23 cellular contexts compared by ENCODE assay signal in the genomic region with DNA sequence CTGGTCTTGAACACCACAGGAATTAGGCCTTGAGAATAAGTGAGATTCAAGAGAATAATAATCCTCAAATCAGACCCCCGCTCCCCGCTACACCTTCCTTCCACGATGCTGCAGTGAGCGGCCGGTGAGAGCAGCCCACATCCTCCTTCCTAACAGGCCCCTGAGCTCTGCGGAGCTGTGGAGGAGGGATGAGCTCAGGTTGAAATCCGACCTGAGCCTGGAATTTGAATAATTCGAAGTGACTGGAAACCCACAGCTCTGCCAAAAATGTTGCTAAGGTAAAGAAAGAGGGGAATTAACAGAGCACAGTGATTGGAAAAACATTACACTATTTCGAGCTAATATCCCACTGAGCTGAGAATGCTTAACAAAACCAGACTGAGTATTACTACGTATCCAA.
DNase-seq lines count a peak whose midpoint lies in the region; ATAC-seq and TF ChIP-seq lines count a peak whose summit lies in the region.
"Had no signal": no experiment of that assay in that cellular context is flagged by ENCODE, and none has a peak within 500 bp of the region (broad histone marks: within the 10 kb centered on the region; RNA-seq: fewer than 3 reads in every experiment).

No MANE protein-coding gene starts in this region.

- no peak overlapping the region for H2BK5ac ChIP-seq in H9 (ENCODE audit: insufficient read length, low read length)

- H3K4me3 Mint-ChIP-seq in H9 (no peak overlapping the region), WTC11 (no peak overlapping the region)
- H3K4me3 Mint-ChIP-seq: activated CD4-positive, alpha-beta T cell treated with anti-CD3 and anti-CD28 coated beads, Interleukin-2, amount 10 ng/mL, durations not matched to agents 7 days and 5 days; activated naive CD8-positive, alpha-beta T cell; activated T-helper 17 cell treated with anti-CD3 and anti-CD28 coated beads, Interleukin-2, amount 50 U/mL, for 72 hours; CD8-positive, alpha-beta T cell had no signal

- intact Hi-C loops in heart right ventricle (cut with DNase I) = no loop called here
- intact Hi-C loops in right cardiac atrium (cut with DNase I) = no loop called here

- H3K27me3 Mint-ChIP-seq in H9 (ENCODE audit: low read depth) (no peaks in the 10 kb centered on the region), WTC11 (ENCODE audit: low read depth) (no peaks in the 10 kb centered on the region)
- H3K27me3 Mint-ChIP-seq: activated naive CD8-positive, alpha-beta T cell; activated T-helper 17 cell treated with anti-CD3 and anti-CD28 coated beads, Interleukin-2, amount 50 U/mL, for 72 hours had no signal

- CTCF ChIA-PET in WTC11 (lab: Charles Lee) = interaction anchor here (1.0 to 2.5 kb wide), 5 partner anchors 10 to 157 kb away, joined by 3 to 13 read pairs (median 6); no protein-coding TSS in a partner anchor

- H3K79me1 ChIP-seq in H9 (ENCODE audit: insufficient read depth, low read depth, low read length, poor library complexity, severe bottlenecking) = no peaks in the 10 kb centered on the region

- H3K4me1 Mint-ChIP-seq in H9 (peaks cover 24 to 30% of the 10 kb centered on the region in 2 experiments), WTC11 (peaks cover 33% of the 10 kb centered on the region)
- H3K4me1 Mint-ChIP-seq: activated CD4-positive, alpha-beta T cell treated with anti-CD3 and anti-CD28 coated beads, Interleukin-2, amount 10 ng/mL, durations not matched to agents 7 days and 5 days; activated T-helper 17 cell treated with anti-CD3 and anti-CD28 coated beads, Interleukin-2, amount 50 U/mL, for 72 hours had no signal

- H3K36me3 Mint-ChIP-seq in H9 (ENCODE audit: insufficient read depth in 1 of 3, low read depth in 3 of 3) (peaks cover 0 to 12% (median 0%) of the 10 kb centered on the region in 3 experiments; a peak in 4 of 7 replicates), WTC11 (peaks cover 24% of the 10 kb centered on the region)
- H3K36me3 Mint-ChIP-seq: CD8-positive, alpha-beta T cell had no signal

- H3K36me3 ChIP-seq in iPS-20b (ENCODE audit: insufficient read depth, low read depth, low read length) (no peaks in the 10 kb centered on the region), heart right ventricle (no peaks in the 10 kb centered on the region)
- H3K36me3 ChIP-seq: ascending aorta, gastroesophageal sphincter had no signal

- H3K4me1 ChIP-seq in H9 (ENCODE audit: insufficient read depth, low read length) (peaks cover 4% of the 10 kb centered on the region), iPS-20b (ENCODE audit: insufficient read depth, low read length) (peaks cover 10% of the 10 kb centered on the region; the same call in 1 of the 2 replicates), heart right ventricle (no peaks in the 10 kb centered on the region), right cardiac atrium (ENCODE audit: control insufficient read depth, insufficient read depth, low read length) (no peaks in the 10 kb centered on the region)
- H3K4me1 ChIP-seq: ascending aorta, gastroesophageal sphincter had no signal

- no CpG with 5 or more reads among the region's 10 CpGs for WGBS in H9 (ENCODE audit: extremely low coverage, insufficient read length, low lambda C conversion rate)
- 77 to 80% methylated on average over 10 of the region's 10 CpGs for WGBS in heart right ventricle, 2 donors
- WGBS in right cardiac atrium = 75% methylated on average over 10 of the region's 10 CpGs

- no peak overlapping the region for H4K5ac ChIP-seq in H9 (ENCODE audit: insufficient read length, low read depth, low read length)

- H2AFZ ChIP-seq in H9 (ENCODE audit: low read length) = no peak overlapping the region

- H2AK5ac ChIP-seq in H9 (ENCODE audit: insufficient read length, low read length) = no peak overlapping the region

- peak overlapping the region; percentile 73; the same call in 1 of the 2 replicates for H3K14ac ChIP-seq in H9 (ENCODE audit: insufficient read depth, low read length)

- no peak overlapping the region for H3K4me3 ChIP-seq in iPS-20b (ENCODE audit: low read length)
- H3K4me3 ChIP-seq in heart right ventricle = no peak overlapping the region
- no peak overlapping the region for H3K4me3 ChIP-seq in right cardiac atrium (ENCODE audit: low read length)
- H3K4me3 ChIP-seq: ascending aorta, gastroesophageal sphincter, SK-N-MC had no signal

- no peak overlapping the region for H4K91ac ChIP-seq in H9 (ENCODE audit: insufficient read length, low read depth, low read length)

- no peak overlapping the region for H3K4me2 ChIP-seq in H9 (ENCODE audit: insufficient read depth, insufficient read length, low read length)

- ATAC-seq in WTC11 (peak; percentile 96), heart right ventricle (no peak), right cardiac atrium (no peak)
- ATAC-seq: activated T-helper 17 cell treated with anti-CD3 and anti-CD28 coated beads, Interleukin-2, amount 50 U/mL, for 72 hours; CD8-positive, alpha-beta T cell; gastroesophageal sphincter; left ventricle myocardium superior had no signal

- no peaks in the 10 kb centered on the region for H3K23me2 ChIP-seq in H9 (ENCODE audit: insufficient read length, low read depth, low read length, poor library complexity, severe bottlenecking)

- H3K4ac ChIP-seq in H9 (ENCODE audit: low read depth, low read length) = no peak overlapping the region

- no peak overlapping the region for H3K56ac ChIP-seq in H9 (ENCODE audit: insufficient read length, low read depth, low read length)

- DNase-seq in H9 (peak; percentile 73), WTC11 (ENCODE audit: low spot score) (peak; percentile 57), non-pigmented ciliary epithelial cell (ENCODE audit: low read depth) (peak; percentile 54), heart right ventricle (no peak), right cardiac atrium (no peak)
- no peak for DNase-seq in activated CD8-positive, alpha-beta memory T cell treated with anti-CD3 and anti-CD28 coated beads, Interleukin-2, amount 50 U/mL, for 4 hours
- DNase-seq: activated CD4-positive, alpha-beta T cell treated with anti-CD3 and anti-CD28 coated beads, Interleukin-2, amount 10 ng/mL, durations not matched to agents 7 days and 5 days; CD8-positive, alpha-beta T cell; DMS153; GF-D8; left ventricle myocardium superior; NCI-H1092 treated with DMSO at 0.1 percent for 48 hours; NCI-H2029; stimulated activated CD4-positive, alpha-beta T cell treated with anti-CD3 and anti-CD28 coated beads, Interleukin-4, amount 100 ng/mL, for 24 hours; stimulated activated naive CD4-positive, alpha-beta T cell treated with Interleukin-2 at 50 U/mL for 16 hours had no signal

- POLR2A ChIA-PET in WTC11 (lab: Charles Lee) = no interaction called here

- peaks cover 8 to 9% of the 10 kb centered on the region in 2 experiments; a peak in 3 of 5 replicates for H3K9me3 Mint-ChIP-seq in H9
- peaks cover 30% of the 10 kb centered on the region for H3K9me3 Mint-ChIP-seq in WTC11
- H3K9me3 Mint-ChIP-seq: activated CD4-positive, alpha-beta T cell treated with anti-CD3 and anti-CD28 coated beads, Interleukin-2, amount 10 ng/mL, durations not matched to agents 7 days and 5 days; activated T-helper 17 cell treated with anti-CD3 and anti-CD28 coated beads, Interleukin-2, amount 50 U/mL, for 72 hours; CD8-positive, alpha-beta T cell had no signal

- no peaks in the 10 kb centered on the region for H4K20me1 ChIP-seq in H9 (ENCODE audit: control insufficient read depth, insufficient read depth, insufficient read length)

- H3K27ac Mint-ChIP-seq in H9 (peak overlapping the region; percentile 54 to 79 (median 69); a peak in 1 of 7 replicates), WTC11 (peak overlapping the region; percentile 37; the same call in 1 of the 2 replicates)
- H3K27ac Mint-ChIP-seq: activated CD4-positive, alpha-beta T cell treated with anti-CD3 and anti-CD28 coated beads, Interleukin-2, amount 10 ng/mL, durations not matched to agents 7 days and 5 days; activated naive CD8-positive, alpha-beta T cell; activated T-helper 17 cell treated with anti-CD3 and anti-CD28 coated beads, Interleukin-2, amount 50 U/mL, for 72 hours; CD8-positive, alpha-beta T cell had no signal

- no peak overlapping the region for H2BK15ac ChIP-seq in H9 (ENCODE audit: low read depth, low read length)

- H3K27me3 ChIP-seq in H9 (ENCODE audit: insufficient read depth, low read length) = no peaks in the 10 kb centered on the region
- H3K27me3 ChIP-seq in iPS-20b (ENCODE audit: insufficient read depth, low read length) = no peaks in the 10 kb centered on the region
- no peaks in the 10 kb centered on the region for H3K27me3 ChIP-seq in heart right ventricle
- no peaks in the 10 kb centered on the region for H3K27me3 ChIP-seq in right cardiac atrium (ENCODE audit: control insufficient read depth, insufficient read depth)
- H3K27me3 ChIP-seq: ascending aorta, gastroesophageal sphincter had no signal

- H3K18ac ChIP-seq in H9 (ENCODE audit: insufficient read length, low read depth, low read length) = no peak overlapping the region

- no peak overlapping the region for H2BK20ac ChIP-seq in H9 (ENCODE audit: low read depth, low read length, poor library complexity, severe bottlenecking)

- H3K9me3 ChIP-seq in H9 (ENCODE audit: control insufficient read depth, low read depth, low read length) (no peaks in the 10 kb centered on the region), iPS-20b (ENCODE audit: insufficient read depth, low read depth, low read length) (no peaks in the 10 kb centered on the region), heart right ventricle (peaks cover 0 to 14% (median 0%) of the 10 kb centered on the region in 11 donors), right cardiac atrium (ENCODE audit: control insufficient read depth, low read length) (no peaks in the 10 kb centered on the region)
- H3K9me3 ChIP-seq: ascending aorta had no signal

- H3K27ac ChIP-seq in H9 (ENCODE audit: insufficient read length, low read depth, low read length) = no peak overlapping the region
- no peak overlapping the region for H3K27ac ChIP-seq in iPS-20b (ENCODE audit: low read length)
- no peak overlapping the region for H3K27ac ChIP-seq in heart right ventricle
- no peak overlapping the region for H3K27ac ChIP-seq in right cardiac atrium (ENCODE audit: low read length)
- H3K27ac ChIP-seq: ascending aorta, gastroesophageal sphincter, RWPE1, SK-N-MC, VCaP had no signal

- no peak overlapping the region for H4K8ac ChIP-seq in H9 (replicated peaks; ENCODE audit: insufficient read length, low read depth, low read length)

- no peak overlapping the region for H3K23ac ChIP-seq in H9 (ENCODE audit: insufficient read length, low read depth, low read length)

- TF ChIP-seq CTCF in H9 (conservative IDR thresholded peaks at IDR 0.05) = no peak
- TF ChIP-seq CTCF in WTC11 (IDR thresholded peaks at IDR 0.05) = no peak
- no peak for TF ChIP-seq CTCF in heart right ventricle (IDR thresholded peaks at IDR 0.05)

- H3K9ac ChIP-seq in H9 (ENCODE audit: extremely low read depth, insufficient read length, low read length) (no peak overlapping the region), iPS-20b (ENCODE audit: low read depth, low read length) (peak overlapping the region; percentile 23; the same call in 1 of the 2 replicates)

- H2BK12ac ChIP-seq in H9 (ENCODE audit: insufficient read length, low read depth, low read length) = no peak overlapping the region

- no peak overlapping the region for H3T11ph ChIP-seq in H9 (ENCODE audit: low read length)

- no peaks in the 10 kb centered on the region for H3K79me2 ChIP-seq in H9 (ENCODE audit: insufficient read depth, low read length)

- H2BK120ac ChIP-seq in H9 (ENCODE audit: low read depth, low read length, poor library complexity, severe bottlenecking) = no peak overlapping the region

TF ChIP-seq in WTC11, 78 proteins besides CTCF, POLR2A, EP300 and RAD21 (continues in another document):
- no peak for TF ChIP-seq ZBTB21 (CRISPR knock-in tag; IDR thresholded peaks at IDR 0.05; ENCODE audit: borderline replicate concordance)

Comparison
In these comparisons a context has a peak if more than half of its experiments do, and no peak if none do; other contexts are left out.
1. DNase-seq: peak in H9 (single experiment), WTC11 (single experiment) and non-pigmented ciliary epithelial cell (single experiment); none in activated CD8-positive, alpha-beta memory T cell treated with anti-CD3 and anti-CD28 coated beads, Interleukin-2, amount 50 U/mL, for 4 hours (single experiment), heart right ventricle (0 of 2) and right cardiac atrium (0 of 3).